Comparison of ENCODE assay signal across 1 cellular context in genomic region chr1:205326812-205327466, GRCh38.
TF ChIP-seq lines count a peak whose summit lies in the region.

No MANE protein-coding gene starts in this region.

TF ChIP-seq in K562, 482 proteins besides CTCF, POLR2A, EP300 and RAD21 (continued from another document and continues in another):
- TF ChIP-seq HINFP (tag; conservative IDR thresholded peaks at IDR 0.05; ENCODE audit: low read depth) = no peak
- no peak for TF ChIP-seq ETS2 (tag; IDR thresholded peaks at IDR 0.05; ENCODE audit: borderline replicate concordance, poor library complexity, severe bottlenecking)
- TF ChIP-seq ZNF134 (CRISPR knock-in tag; conservative IDR thresholded peaks at IDR 0.05) = 0 out of 2 replicates have a peak, but pooled peaks have one; percentile 21
- TF ChIP-seq RBM14 (IDR thresholded peaks at IDR 0.05; ENCODE audit: borderline replicate concordance, insufficient read depth, low read depth, low read length) = no peak
- 0 out of 2 replicates have a peak, but pooled peaks have one; percentile 77 for TF ChIP-seq ZNF584 (CRISPR knock-in tag; IDR thresholded peaks at IDR 0.05; ENCODE audit: low read depth)
- TF ChIP-seq TCFL5 (CRISPR knock-in tag; conservative IDR thresholded peaks at IDR 0.05) = no peak
- TF ChIP-seq SPI1 (IDR thresholded peaks at IDR 0.05; ENCODE audit: borderline replicate concordance, low read depth, low read length) = no peak
- TF ChIP-seq, protein P1, sequence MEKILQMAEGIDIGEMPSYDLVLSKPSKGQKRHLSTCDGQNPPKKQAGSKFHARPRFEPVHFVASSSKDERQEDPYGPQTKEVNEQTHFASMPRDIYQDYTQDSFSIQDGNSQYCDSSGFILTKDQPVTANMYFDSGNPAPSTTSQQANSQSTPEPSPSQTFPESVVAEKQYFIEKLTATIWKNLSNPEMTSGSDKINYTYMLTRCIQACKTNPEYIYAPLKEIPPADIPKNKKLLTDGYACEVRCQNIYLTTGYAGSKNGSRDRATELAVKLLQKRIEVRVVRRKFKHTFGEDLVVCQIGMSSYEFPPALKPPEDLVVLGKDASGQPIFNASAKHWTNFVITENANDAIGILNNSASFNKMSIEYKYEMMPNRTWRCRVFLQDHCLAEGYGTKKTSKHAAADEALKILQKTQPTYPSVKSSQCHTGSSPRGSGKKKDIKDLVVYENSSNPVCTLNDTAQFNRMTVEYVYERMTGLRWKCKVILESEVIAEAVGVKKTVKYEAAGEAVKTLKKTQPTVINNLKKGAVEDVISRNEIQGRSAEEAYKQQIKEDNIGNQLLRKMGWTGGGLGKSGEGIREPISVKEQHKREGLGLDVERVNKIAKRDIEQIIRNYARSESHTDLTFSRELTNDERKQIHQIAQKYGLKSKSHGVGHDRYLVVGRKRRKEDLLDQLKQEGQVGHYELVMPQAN (IDR thresholded peaks at IDR 0.05; ENCODE audit: borderline replicate concordance) = no peak
- TF ChIP-seq ZBTB5 (IDR thresholded peaks at IDR 0.05) = no peak
- TF ChIP-seq, protein P2, sequence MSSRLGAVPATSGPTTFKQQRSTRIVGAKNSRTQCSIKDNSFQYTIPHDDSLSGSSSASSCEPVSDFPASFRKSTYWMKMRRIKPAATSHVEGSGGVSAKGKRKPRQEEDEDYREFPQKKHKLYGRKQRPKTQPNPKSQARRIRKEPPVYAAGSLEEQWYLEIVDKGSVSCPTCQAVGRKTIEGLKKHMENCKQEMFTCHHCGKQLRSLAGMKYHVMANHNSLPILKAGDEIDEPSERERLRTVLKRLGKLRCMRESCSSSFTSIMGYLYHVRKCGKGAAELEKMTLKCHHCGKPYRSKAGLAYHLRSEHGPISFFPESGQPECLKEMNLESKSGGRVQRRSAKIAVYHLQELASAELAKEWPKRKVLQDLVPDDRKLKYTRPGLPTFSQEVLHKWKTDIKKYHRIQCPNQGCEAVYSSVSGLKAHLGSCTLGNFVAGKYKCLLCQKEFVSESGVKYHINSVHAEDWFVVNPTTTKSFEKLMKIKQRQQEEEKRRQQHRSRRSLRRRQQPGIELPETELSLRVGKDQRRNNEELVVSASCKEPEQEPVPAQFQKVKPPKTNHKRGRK (tag; IDR thresholded peaks at IDR 0.05) = no peak
- peak; percentile 54 for TF ChIP-seq GABPB1 (CRISPR knock-in tag; IDR thresholded peaks at IDR 0.05)
- 0 out of 2 replicates have a peak, but pooled peaks have one; percentile 21 for TF ChIP-seq OTX1 (CRISPR knock-in tag; IDR thresholded peaks at IDR 0.05)
- no peak for TF ChIP-seq BDP1 (IDR thresholded peaks at IDR 0.05; ENCODE audit: insufficient read depth, insufficient read length)
- no peak for TF ChIP-seq POLR3A (IDR thresholded peaks at IDR 0.05; ENCODE audit: borderline replicate concordance, extremely low read depth, insufficient read depth, insufficient read length)
- TF ChIP-seq, protein P3, sequence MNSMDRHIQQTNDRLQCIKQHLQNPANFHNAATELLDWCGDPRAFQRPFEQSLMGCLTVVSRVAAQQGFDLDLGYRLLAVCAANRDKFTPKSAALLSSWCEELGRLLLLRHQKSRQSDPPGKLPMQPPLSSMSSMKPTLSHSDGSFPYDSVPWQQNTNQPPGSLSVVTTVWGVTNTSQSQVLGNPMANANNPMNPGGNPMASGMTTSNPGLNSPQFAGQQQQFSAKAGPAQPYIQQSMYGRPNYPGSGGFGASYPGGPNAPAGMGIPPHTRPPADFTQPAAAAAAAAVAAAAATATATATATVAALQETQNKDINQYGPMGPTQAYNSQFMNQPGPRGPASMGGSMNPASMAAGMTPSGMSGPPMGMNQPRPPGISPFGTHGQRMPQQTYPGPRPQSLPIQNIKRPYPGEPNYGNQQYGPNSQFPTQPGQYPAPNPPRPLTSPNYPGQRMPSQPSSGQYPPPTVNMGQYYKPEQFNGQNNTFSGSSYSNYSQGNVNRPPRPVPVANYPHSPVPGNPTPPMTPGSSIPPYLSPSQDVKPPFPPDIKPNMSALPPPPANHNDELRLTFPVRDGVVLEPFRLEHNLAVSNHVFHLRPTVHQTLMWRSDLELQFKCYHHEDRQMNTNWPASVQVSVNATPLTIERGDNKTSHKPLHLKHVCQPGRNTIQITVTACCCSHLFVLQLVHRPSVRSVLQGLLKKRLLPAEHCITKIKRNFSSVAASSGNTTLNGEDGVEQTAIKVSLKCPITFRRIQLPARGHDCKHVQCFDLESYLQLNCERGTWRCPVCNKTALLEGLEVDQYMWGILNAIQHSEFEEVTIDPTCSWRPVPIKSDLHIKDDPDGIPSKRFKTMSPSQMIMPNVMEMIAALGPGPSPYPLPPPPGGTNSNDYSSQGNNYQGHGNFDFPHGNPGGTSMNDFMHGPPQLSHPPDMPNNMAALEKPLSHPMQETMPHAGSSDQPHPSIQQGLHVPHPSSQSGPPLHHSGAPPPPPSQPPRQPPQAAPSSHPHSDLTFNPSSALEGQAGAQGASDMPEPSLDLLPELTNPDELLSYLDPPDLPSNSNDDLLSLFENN (IDR thresholded peaks at IDR 0.05; ENCODE audit: low read depth in 2 of 2, low read length in 2 of 2) = 0 out of 4 replicates have a peak, but pooled peaks of 1 of the 2 experiments have one; percentile 59
- no peak for TF ChIP-seq RBM22 (IDR thresholded peaks at IDR 0.05; ENCODE audit: low read depth, low read length, poor library complexity, severe bottlenecking)
- TF ChIP-seq TSHZ1 (CRISPR knock-in tag; IDR thresholded peaks at IDR 0.05) = no peak
- TF ChIP-seq NR3C1 (CRISPR knock-in tag; IDR thresholded peaks at IDR 0.05) = no peak
- TF ChIP-seq DIDO1 (tag; IDR thresholded peaks at IDR 0.05; ENCODE audit: low read depth) = peak; percentile 25; the same call in 1 of the 2 replicates
- peak; percentile 87 for TF ChIP-seq TEAD4 (IDR thresholded peaks at IDR 0.05; ENCODE audit: low read length)
- TF ChIP-seq TEAD4 (CRISPR knock-in tag; IDR thresholded peaks at IDR 0.05; ENCODE audit: borderline replicate concordance) = no peak
- TF ChIP-seq GTF2F1 (IDR thresholded peaks at IDR 0.05; ENCODE audit: low read depth, low read length) = no peak
- no peak for TF ChIP-seq FOS (IDR thresholded peaks at IDR 0.05; ENCODE audit: extremely low read depth, insufficient read length)
- TF ChIP-seq GABPB2 (CRISPR knock-in tag; conservative IDR thresholded peaks at IDR 0.05) = no peak
- no peak for TF ChIP-seq FIP1L1 (IDR thresholded peaks at IDR 0.05; ENCODE audit: low read depth, low read length, poor library complexity, severe bottlenecking)
- no peak for TF ChIP-seq HDAC1 (IDR thresholded peaks at IDR 0.05)
- no peak for TF ChIP-seq GTF2A2 (tag; IDR thresholded peaks at IDR 0.05)
- TF ChIP-seq ZNF583 (CRISPR knock-in tag; IDR thresholded peaks at IDR 0.05) = 0 out of 2 replicates have a peak, but pooled peaks have one; percentile 67
- TF ChIP-seq, protein P4, sequence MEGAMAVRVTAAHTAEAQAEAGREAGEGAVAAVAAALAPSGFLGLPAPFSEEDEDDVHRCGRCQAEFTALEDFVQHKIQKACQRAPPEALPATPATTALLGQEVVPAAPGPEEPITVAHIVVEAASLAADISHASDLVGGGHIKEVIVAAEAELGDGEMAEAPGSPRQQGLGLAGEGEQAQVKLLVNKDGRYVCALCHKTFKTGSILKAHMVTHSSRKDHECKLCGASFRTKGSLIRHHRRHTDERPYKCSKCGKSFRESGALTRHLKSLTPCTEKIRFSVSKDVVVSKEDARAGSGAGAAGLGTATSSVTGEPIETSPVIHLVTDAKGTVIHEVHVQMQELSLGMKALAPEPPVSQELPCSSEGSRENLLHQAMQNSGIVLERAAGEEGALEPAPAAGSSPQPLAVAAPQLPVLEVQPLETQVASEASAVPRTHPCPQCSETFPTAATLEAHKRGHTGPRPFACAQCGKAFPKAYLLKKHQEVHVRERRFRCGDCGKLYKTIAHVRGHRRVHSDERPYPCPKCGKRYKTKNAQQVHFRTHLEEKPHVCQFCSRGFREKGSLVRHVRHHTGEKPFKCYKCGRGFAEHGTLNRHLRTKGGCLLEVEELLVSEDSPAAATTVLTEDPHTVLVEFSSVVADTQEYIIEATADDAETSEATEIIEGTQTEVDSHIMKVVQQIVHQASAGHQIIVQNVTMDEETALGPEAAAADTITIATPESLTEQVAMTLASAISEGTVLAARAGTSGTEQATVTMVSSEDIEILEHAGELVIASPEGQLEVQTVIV (CRISPR knock-in tag; IDR thresholded peaks at IDR 0.05; ENCODE audit: borderline replicate concordance) = no peak
- no peak for TF ChIP-seq ZFPM2 (CRISPR knock-in tag; IDR thresholded peaks at IDR 0.05)
- peak; percentile 53; the same call in 1 of the 2 replicates for TF ChIP-seq LCOR (CRISPR knock-in tag; IDR thresholded peaks at IDR 0.05)
- TF ChIP-seq MCM5 (IDR thresholded peaks at IDR 0.05; ENCODE audit: low read depth) = no peak
- no peak for TF ChIP-seq ZSCAN29 (IDR thresholded peaks at IDR 0.05)
- TF ChIP-seq STAT5B (CRISPR knock-in tag; IDR thresholded peaks at IDR 0.05) = no peak
- no peak for TF ChIP-seq RERE (CRISPR knock-in tag; IDR thresholded peaks at IDR 0.05; ENCODE audit: borderline replicate concordance)
- TF ChIP-seq MTA1 (IDR thresholded peaks at IDR 0.05; ENCODE audit: borderline replicate concordance) = no peak
- no peak for TF ChIP-seq POU5F1 (IDR thresholded peaks at IDR 0.05; ENCODE audit: borderline replicate concordance, low read depth, low read length, partially characterized antibody)
